ENCODE assay signal across 13 cellular contexts in genomic region chr11:102546427-102546826, GRCh38. TPM values are rescaled to one million over a fixed set of nuclear protein-coding genes. Genes with fewer than 3 reads are reported as not detected.
DNase-seq lines count a peak whose midpoint lies in the region; ATAC-seq and TF ChIP-seq lines count a peak whose summit lies in the region.
"Had no signal": no experiment of that assay in that cellular context is flagged by ENCODE, and none has a peak within 500 bp of the region (broad histone marks: within the 10 kb centered on the region; RNA-seq: fewer than 3 reads in every experiment).

No MANE protein-coding gene starts in this region.

- POLR2A ChIA-PET in activated CD8-positive, alpha-beta T cell treated with anti-CD3 and anti-CD28 coated beads, Interleukin-2, amount 10 ng/mL, durations not matched to agents 7 days and 5 days (lab: Charles Lee) = no interaction called here

- H3K36me3 ChIP-seq in neural progenitor cell (no peaks in the 10 kb centered on the region), right atrium auricular region (no peaks in the 10 kb centered on the region)
- H3K36me3 ChIP-seq: HAP-1 had no signal

- H3K79me2 ChIP-seq in neural progenitor cell (ENCODE audit: low read depth) = no peaks in the 10 kb centered on the region

- TF ChIP-seq CTCF in neural progenitor cell (IDR thresholded peaks at IDR 0.05) (no peak), HFFc6 (IDR thresholded peaks at IDR 0.05) (no peak), right atrium auricular region (IDR thresholded peaks at IDR 0.05) (no peak)

- no peaks in the 10 kb centered on the region for H3K36me3 Mint-ChIP-seq in central memory CD8-positive, alpha-beta T cell (ENCODE audit: insufficient read depth)
- H3K36me3 Mint-ChIP-seq in neural progenitor cell = no peaks in the 10 kb centered on the region
- no peaks in the 10 kb centered on the region for H3K36me3 Mint-ChIP-seq in activated CD8-positive, alpha-beta T cell treated with anti-CD3 and anti-CD28 coated beads, Interleukin-2, amount 10 ng/mL, durations not matched to agents 7 days and 5 days (ENCODE audit: low read depth)
- H3K36me3 Mint-ChIP-seq in HFFc6 (ENCODE audit: low read depth) = no peaks in the 10 kb centered on the region
- H3K36me3 Mint-ChIP-seq: T-cell had no signal

- H3K9ac ChIP-seq in neural progenitor cell = no peak overlapping the region

- ATAC-seq in GM18502 (IDR thresholded peaks at IDR 0.05; ENCODE audit: poor library complexity, unreplicated experiment) (peak; percentile 62), GM21515 (IDR thresholded peaks at IDR 0.05; ENCODE audit: unreplicated experiment) (peak; percentile 54), HG03175 (IDR thresholded peaks at IDR 0.05; ENCODE audit: unreplicated experiment) (peak; percentile 51)
- ATAC-seq in central memory CD8-positive, alpha-beta T cell (replicated peaks; ENCODE audit: extremely low read depth, poor library complexity, severe bottlenecking) = no peak
- ATAC-seq in activated CD8-positive, alpha-beta T cell treated with anti-CD3 and anti-CD28 coated beads, Interleukin-2, amount 10 ng/mL, durations not matched to agents 7 days and 5 days = no peak
- ATAC-seq: right cardiac atrium, T-cell had no signal

- H3F3A ChIP-seq in neural progenitor cell (ENCODE audit: low read depth) = no peaks in the 10 kb centered on the region

- peaks cover 4% of the 10 kb centered on the region for H3K4me1 ChIP-seq in neural progenitor cell
- no peaks in the 10 kb centered on the region for H3K4me1 ChIP-seq in right atrium auricular region
- H3K4me1 ChIP-seq: HAP-1 had no signal

- no peak for DNase-seq in central memory CD8-positive, alpha-beta T cell (ENCODE audit: low spot score in 2 of 2)
- no peak for DNase-seq in neural progenitor cell (ENCODE audit: low spot score)
- no peak for DNase-seq in activated CD8-positive, alpha-beta T cell treated with anti-CD3 and anti-CD28 coated beads, Interleukin-2, amount 10 ng/mL, durations not matched to agents 7 days and 5 days
- no peak for DNase-seq in HFFc6
- no peak for DNase-seq in right atrium auricular region (ENCODE audit: low spot score)
- DNase-seq: NCI-H2029 treated with DMSO at 0.1 percent for 48 hours, right cardiac atrium had no signal

- CTCF ChIA-PET in activated CD8-positive, alpha-beta T cell treated with anti-CD3 and anti-CD28 coated beads, Interleukin-2, amount 10 ng/mL, durations not matched to agents 7 days and 5 days (lab: Charles Lee) = interaction anchor here (0.8 to 1.8 kb wide), 5 partner anchors 9 to 204 kb away, joined by 3 to 7 read pairs (median 3); no protein-coding TSS in a partner anchor

- H3K4me3 Mint-ChIP-seq in central memory CD8-positive, alpha-beta T cell = no peak overlapping the region
- H3K4me3 Mint-ChIP-seq in neural progenitor cell = no peak overlapping the region
- H3K4me3 Mint-ChIP-seq in activated CD8-positive, alpha-beta T cell treated with anti-CD3 and anti-CD28 coated beads, Interleukin-2, amount 10 ng/mL, durations not matched to agents 7 days and 5 days = no peak overlapping the region
- no peak overlapping the region for H3K4me3 Mint-ChIP-seq in HFFc6
- H3K4me3 Mint-ChIP-seq: CD8-positive, alpha-beta memory T cell; T-cell had no signal

- H3K27me3 ChIP-seq in neural progenitor cell = no peaks in the 10 kb centered on the region
- H3K27me3 ChIP-seq in right atrium auricular region = no peaks in the 10 kb centered on the region

- H3K9me3 ChIP-seq in neural progenitor cell (ENCODE audit: low read depth) = no peaks in the 10 kb centered on the region
- H3K9me3 ChIP-seq in right atrium auricular region = no peaks in the 10 kb centered on the region
- H3K9me3 ChIP-seq: HAP-1 had no signal

- H3K9me3 Mint-ChIP-seq in central memory CD8-positive, alpha-beta T cell = no peaks in the 10 kb centered on the region
- H3K9me3 Mint-ChIP-seq in neural progenitor cell (no peaks in the 10 kb centered on the region), HFFc6 (no peaks in the 10 kb centered on the region)
- no peaks in the 10 kb centered on the region for H3K9me3 Mint-ChIP-seq in activated CD8-positive, alpha-beta T cell treated with anti-CD3 and anti-CD28 coated beads, Interleukin-2, amount 10 ng/mL, durations not matched to agents 7 days and 5 days (ENCODE audit: insufficient read depth)
- H3K9me3 Mint-ChIP-seq: CD8-positive, alpha-beta memory T cell had no signal

- H3K27ac ChIP-seq in neural progenitor cell (no peak overlapping the region), right atrium auricular region (no peak overlapping the region)

- H3K4me3 ChIP-seq in neural progenitor cell (no peak overlapping the region), right atrium auricular region (no peak overlapping the region)
- H3K4me3 ChIP-seq: HAP-1 had no signal

- H3K27ac Mint-ChIP-seq in central memory CD8-positive, alpha-beta T cell (ENCODE audit: low read depth) = peak overlapping the region; percentile 57
- H3K27ac Mint-ChIP-seq in neural progenitor cell (no peak overlapping the region), HFFc6 (no peak overlapping the region)
- H3K27ac Mint-ChIP-seq in activated CD8-positive, alpha-beta T cell treated with anti-CD3 and anti-CD28 coated beads, Interleukin-2, amount 10 ng/mL, durations not matched to agents 7 days and 5 days = no peak overlapping the region
- H3K27ac Mint-ChIP-seq: T-cell had no signal

- H2AFZ ChIP-seq in neural progenitor cell (replicated peaks) = no peak overlapping the region

- no peaks in the 10 kb centered on the region for H3K4me1 Mint-ChIP-seq in central memory CD8-positive, alpha-beta T cell
- H3K4me1 Mint-ChIP-seq in neural progenitor cell = no peaks in the 10 kb centered on the region
- peaks cover 5% of the 10 kb centered on the region for H3K4me1 Mint-ChIP-seq in activated CD8-positive, alpha-beta T cell treated with anti-CD3 and anti-CD28 coated beads, Interleukin-2, amount 10 ng/mL, durations not matched to agents 7 days and 5 days (ENCODE audit: low read depth)
- no peaks in the 10 kb centered on the region for H3K4me1 Mint-ChIP-seq in HFFc6 (ENCODE audit: low read depth)

- H3K4me2 ChIP-seq in neural progenitor cell = no peak overlapping the region

- no peaks in the 10 kb centered on the region for H3K27me3 Mint-ChIP-seq in central memory CD8-positive, alpha-beta T cell
- H3K27me3 Mint-ChIP-seq in neural progenitor cell (ENCODE audit: insufficient read depth, low read depth) = peaks cover 2% of the 10 kb centered on the region
- peaks cover 2% of the 10 kb centered on the region for H3K27me3 Mint-ChIP-seq in activated CD8-positive, alpha-beta T cell treated with anti-CD3 and anti-CD28 coated beads, Interleukin-2, amount 10 ng/mL, durations not matched to agents 7 days and 5 days (ENCODE audit: low read depth)
- peaks cover 24% of the 10 kb centered on the region for H3K27me3 Mint-ChIP-seq in HFFc6 (ENCODE audit: insufficient read depth)
- H3K27me3 Mint-ChIP-seq: T-cell had no signal

- H4K20me1 ChIP-seq in neural progenitor cell (ENCODE audit: low read depth) = no peaks in the 10 kb centered on the region

RNA-seq across cellular contexts. Expression of gene MMP7, which starts 15.9 kb away (rescaled TPM):
- total RNA-seq in neural progenitor cell (ENCODE audit: low replicate concordance) (not detected in 2 replicates), right atrium auricular region (not detected)
- total RNA-seq in activated CD8-positive, alpha-beta T cell treated with anti-CD3 and anti-CD28 coated beads, Interleukin-2, amount 10 ng/mL, durations not matched to agents 7 days and 5 days = not detected
- not detected for total RNA-seq in HFFc6 (2021; fragmentation: NEBNext Ultra II Directional; extraction: Animal tissue kit (Norgen Biotek cat#: 25700))
- total RNA-seq: CD8-positive, alpha-beta memory T cell; right cardiac atrium had no signal

Comparison
In these comparisons a context has a peak if more than half of its experiments do, and no peak if none do; other contexts are left out.
1. ATAC-seq: peak in GM18502 (single experiment), GM21515 (single experiment) and HG03175 (single experiment); none in central memory CD8-positive, alpha-beta T cell (single experiment) and activated CD8-positive, alpha-beta T cell treated with anti-CD3 and anti-CD28 coated beads, Interleukin-2, amount 10 ng/mL, durations not matched to agents 7 days and 5 days (single experiment).